Comparison of ENCODE assay signal across 18 cellular contexts in the genomic region with DNA sequence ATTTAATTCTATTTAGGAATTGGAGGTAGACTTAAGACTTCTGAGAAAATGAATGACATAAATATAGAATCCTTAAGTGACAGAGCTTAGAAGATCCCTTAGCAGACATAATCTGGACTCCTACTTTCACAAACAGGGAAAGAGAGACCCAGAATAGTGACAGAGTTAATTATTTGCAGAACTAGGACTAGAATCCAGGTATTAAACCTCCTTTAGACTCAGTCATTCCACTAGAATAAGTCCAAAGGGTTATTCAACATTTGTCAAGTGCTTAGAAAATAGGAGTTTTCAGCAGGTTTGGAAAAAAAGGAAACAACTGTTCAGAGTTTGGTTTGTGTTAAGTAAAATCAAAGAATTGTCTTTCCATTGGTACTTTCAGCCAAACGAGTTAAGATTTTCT. TPM values are rescaled to one million over a fixed set of nuclear protein-coding genes. Genes with fewer than 3 reads are reported as not detected.
A peak's percentile ranks its signal among the peaks of the same experiment; 100 is the strongest.
DNase-seq lines count a peak whose midpoint lies in the region; ATAC-seq, FAIRE-seq and TF ChIP-seq lines count a peak whose summit lies in the region.
"Had no signal": no experiment of that assay in that cellular context is flagged by ENCODE, and none has a peak within 500 bp of the region (broad histone marks: within the 10 kb centered on the region; RNA-seq: fewer than 3 reads in every experiment).

No MANE protein-coding gene starts in this region.

- TF ChIP-seq CTCF in brain (conservative IDR thresholded peaks at IDR 0.05) (no peak), kidney (IDR thresholded peaks at IDR 0.05; ENCODE audit: borderline replicate concordance, extremely low read depth, insufficient read depth) (no peak), osteocyte (IDR thresholded peaks at IDR 0.05) (no peak), vagina (IDR thresholded peaks at IDR 0.05) (no peak)

- H2AFZ ChIP-seq in Karpas-422 (ENCODE audit: low read length) = no peak overlapping the region

- H3K36me3 ChIP-seq in kidney (ENCODE audit: control insufficient read depth in 1 of 2, insufficient read depth in 2 of 2, low read length in 2 of 2) (no peaks in the 10 kb centered on the region), vagina (no peaks in the 10 kb centered on the region), Karpas-422 (ENCODE audit: insufficient read depth, low read length) (peaks cover 17% of the 10 kb centered on the region)
- H3K36me3 ChIP-seq: HAP-1 had no signal

- H3K4me3 Mint-ChIP-seq in brain (no peak overlapping the region), osteocyte (ENCODE audit: unreplicated experiment) (peak overlapping the region; percentile 14)
- H3K4me3 Mint-ChIP-seq: CD8-positive, alpha-beta T cell had no signal

- H3K9ac ChIP-seq in kidney (ENCODE audit: low read length in 2 of 2) = no peak overlapping the region
- H3K9ac ChIP-seq in Karpas-422 (ENCODE audit: low read length) = no peak overlapping the region

- H3K27ac Mint-ChIP-seq in brain (peak overlapping the region in 3 of 5 experiments; percentile 12 to 74 (median 45)), osteocyte (ENCODE audit: unreplicated experiment) (peak overlapping the region; percentile 83)
- H3K27ac Mint-ChIP-seq: CD8-positive, alpha-beta T cell had no signal

- H3K4me3 ChIP-seq in kidney (ENCODE audit: low read length in 2 of 2) (peak overlapping the region in 1 of 2 donors; percentile 6), vagina (no peak overlapping the region), Karpas-422 (ENCODE audit: low read length) (no peak overlapping the region)
- H3K4me3 ChIP-seq: HAP-1 had no signal

- H3K27ac ChIP-seq in kidney (ENCODE audit: low read depth in 2 of 2, low read length in 2 of 2) (peak overlapping the region in 1 of 2 donors; percentile 33), vagina (peak overlapping the region; percentile 15), Karpas-422 (ENCODE audit: low read length) (no peak overlapping the region)
- H3K27ac ChIP-seq: RWPE1 had no signal

- H3K4me2 ChIP-seq in Karpas-422 (ENCODE audit: low read depth, low read length, poor library complexity, severe bottlenecking) = no peak overlapping the region

- no peak for ATAC-seq in GM21390 (IDR thresholded peaks at IDR 0.05; ENCODE audit: unreplicated experiment)
- ATAC-seq: CD8-positive, alpha-beta T cell had no signal

- peaks cover 5 to 14% (median 6%) of the 10 kb centered on the region in 5 experiments for H3K9me3 Mint-ChIP-seq in brain
- peaks cover 6% of the 10 kb centered on the region for H3K9me3 Mint-ChIP-seq in osteocyte (ENCODE audit: unreplicated experiment)

- peaks cover 39% of the 10 kb centered on the region for H3K36me3 Mint-ChIP-seq in brain
- H3K36me3 Mint-ChIP-seq in osteocyte (ENCODE audit: unreplicated experiment) = peaks cover 22% of the 10 kb centered on the region

- peak; percentile 80 for FAIRE-seq in kidney (lab: Jason Lieb, UNC)
- FAIRE-seq: GM18507 had no signal

- H3K27me3 Mint-ChIP-seq in brain = no peaks in the 10 kb centered on the region
- H3K27me3 Mint-ChIP-seq in osteocyte (ENCODE audit: unreplicated experiment) = no peaks in the 10 kb centered on the region

- H3K27me3 ChIP-seq in vagina (no peaks in the 10 kb centered on the region), Karpas-422 (ENCODE audit: low read length) (no peaks in the 10 kb centered on the region)

- DNase-seq in kidney (no peak), osteocyte (ENCODE audit: extremely low spot score, unreplicated experiment) (no peak), vagina (ENCODE audit: extremely low spot score in 2 of 2) (no peak), Karpas-422 (no peak), NCI-H526 treated with DMSO at 0.1 percent for 48 hours (lab: John Stamatoyannopoulos, UW) (no peak)
- DNase-seq: CD8-positive, alpha-beta T cell; DMS 273 treated with DMSO at 0.1 percent for 48 hours; NCI-H1417 treated with DMSO at 0.1 percent for 48 hours; NCI-H2029; NCI-H2227 treated with DMSO at 0.1 percent for 48 hours; NCI-H526; NK-92 treated with Interleukin-12 subunit alpha and Interleukin-12 subunit beta, amount 100 ng/mL, for 24 hours had no signal

- H3K79me2 ChIP-seq in Karpas-422 (ENCODE audit: low read length) = peaks cover 17% of the 10 kb centered on the region

- no peaks in the 10 kb centered on the region for H4K20me1 ChIP-seq in Karpas-422 (ENCODE audit: insufficient read depth, low read depth, low read length)

- no peak for TF ChIP-seq POLR2A in vagina (IDR thresholded peaks at IDR 0.05)

- no peaks in the 10 kb centered on the region for H3K9me3 ChIP-seq in kidney (ENCODE audit: control insufficient read depth in 1 of 2, low read length in 2 of 2)
- no peaks in the 10 kb centered on the region for H3K9me3 ChIP-seq in vagina
- no peaks in the 10 kb centered on the region for H3K9me3 ChIP-seq in Karpas-422 (ENCODE audit: low read length)
- H3K9me3 ChIP-seq: HAP-1 had no signal

- intact Hi-C loops in kidney (cut with DNase I) = no loop called here
- intact Hi-C loops in vagina (cut with DNase I) = no loop called here

- peaks cover 13 to 41% of the 10 kb centered on the region in 2 donors for H3K4me1 ChIP-seq in kidney (ENCODE audit: control insufficient read depth in 1 of 2, insufficient read depth in 1 of 2, low read depth in 1 of 2, low read length in 2 of 2)
- H3K4me1 ChIP-seq in vagina = peaks cover 13% of the 10 kb centered on the region
- H3K4me1 ChIP-seq in Karpas-422 (ENCODE audit: low read length) = no peaks in the 10 kb centered on the region
- H3K4me1 ChIP-seq: HAP-1 had no signal

- H3K4me1 Mint-ChIP-seq in brain (peaks cover 34% of the 10 kb centered on the region), osteocyte (ENCODE audit: unreplicated experiment) (peaks cover 82% of the 10 kb centered on the region)

- no peaks in the 10 kb centered on the region for H3K9me2 ChIP-seq in Karpas-422 (replicated peaks; ENCODE audit: insufficient read depth, low read length)

RNA-seq across cellular contexts. Expression of a gene that starts 13.3 kb away (rescaled TPM):
- not detected for polyA plus RNA-seq in brain (ENCODE audit: insufficient read depth, low read depth, low replicate concordance)
- total RNA-seq in kidney = 4.1 TPM
- 0.34 TPM for polyA plus RNA-seq in kidney (ENCODE audit: insufficient read depth, low read depth, low replicate concordance)
- total RNA-seq in osteocyte = 3.4 and 4.3 TPM in 2 replicates
- total RNA-seq in vagina = not detected
- 0.54 and 16.8 TPM in 2 replicates for total RNA-seq in Karpas-422 (2014; rRNA removed; shearing (Covaris generic); ENCODE audit: low replicate concordance)
- polyA plus RNA-seq: BJ had no signal
